Comparison of ENCODE assay signal across 11 cellular contexts in the genomic region with DNA sequence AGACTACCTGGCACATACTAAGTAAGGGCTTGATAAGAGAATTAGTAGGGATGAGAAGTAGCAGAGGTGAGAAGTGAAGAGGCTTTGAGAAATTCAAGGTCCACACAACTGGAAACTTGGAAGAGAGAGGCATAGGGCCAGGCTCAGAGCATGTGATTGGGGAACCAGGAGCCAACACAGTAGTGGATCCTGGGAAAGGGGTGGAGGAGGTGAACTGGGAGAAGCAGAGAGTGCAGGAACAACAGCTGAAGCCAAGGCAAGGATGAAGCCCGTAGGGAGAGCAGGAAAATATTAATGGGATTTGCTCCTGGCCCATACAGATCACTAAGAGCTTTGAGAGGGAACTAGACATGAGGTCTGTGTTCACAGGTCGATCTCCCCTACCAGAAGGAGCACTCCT. TPM values are rescaled to one million over a fixed set of nuclear protein-coding genes. Genes with fewer than 3 reads are reported as not detected.
A peak's percentile ranks its signal among the peaks of the same experiment; 100 is the strongest.
DNase-seq lines count a peak whose midpoint lies in the region; ATAC-seq, FAIRE-seq and TF ChIP-seq lines count a peak whose summit lies in the region.
"Had no signal": no experiment of that assay in that cellular context is flagged by ENCODE, and none has a peak within 500 bp of the region (broad histone marks: within the 10 kb centered on the region; RNA-seq: fewer than 3 reads in every experiment).

No MANE protein-coding gene starts in this region.

- H3K4me1 ChIP-seq in GM12878 (ENCODE audit: control insufficient read depth, insufficient read depth, low read length) (peaks cover 42% of the 10 kb centered on the region), small intestine (ENCODE audit: control insufficient read depth in 2 of 2, insufficient read depth in 1 of 2, low read depth in 1 of 2, low read length in 1 of 2) (peaks cover 2 to 5% of the 10 kb centered on the region in 2 donors), esophagus muscularis mucosa (peaks cover 13 to 22% (median 18%) of the 10 kb centered on the region in 4 donors)

- peak overlapping the region; percentile 25; the same call in 1 of the 2 replicates for H2AFZ ChIP-seq in GM12878 (ENCODE audit: control insufficient read depth, low read depth, low read length)

- in situ Hi-C loops in GM12878 (cut with MboI), result no loop called here

- no peaks in the 10 kb centered on the region for H4K20me1 ChIP-seq in GM12878 (ENCODE audit: control insufficient read depth, insufficient read depth)

- peaks cover 64% of the 10 kb centered on the region for H3K4me1 Mint-ChIP-seq in activated CD4-positive, alpha-beta T cell treated with anti-CD3 and anti-CD28 coated beads, Interleukin-2, amount 10 ng/mL, durations not matched to agents 24 days and 14 days

- RAD21 ChIA-PET in GM12878 (lab: Charles Lee; ENCODE audit: unreplicated experiment), result interaction anchor here (1.0 to 8.6 kb wide), 14 partner anchors 9 to 116 kb away, joined by 3 to 102 read pairs (median 6); a partner anchor contains a TSS

- peaks cover 42% of the 10 kb centered on the region for H3K79me2 ChIP-seq in GM12878 (ENCODE audit: control insufficient read depth, insufficient read depth, low read length)

- SMC1A ChIA-PET in GM12878 (lab: Charles Lee; ENCODE audit: uncharacterized antibody, unreplicated experiment), result interaction anchor here (0.7 to 16.4 kb wide), 19 partner anchors 8 to 213 kb away, joined by 3 to 155 read pairs (median 8); a partner anchor contains a TSS

- H3K36me3 Mint-ChIP-seq in activated CD4-positive, alpha-beta T cell treated with anti-CD3 and anti-CD28 coated beads, Interleukin-2, amount 10 ng/mL, durations not matched to agents 24 days and 14 days (ENCODE audit: low read depth), result peaks cover 54% of the 10 kb centered on the region

- H3K27ac ChIP-seq in GM12878 (ENCODE audit: control insufficient read depth, insufficient read depth) (peak overlapping the region; percentile 93), small intestine (ENCODE audit: low read depth in 1 of 2, low read length in 1 of 2) (peak overlapping the region; percentile 8 to 74), esophagus muscularis mucosa (replicated peaks in 1 of 4) (peak overlapping the region in 2 of 4 donors; percentile 9 to 18)

- no peaks in the 10 kb centered on the region for H3K9me3 Mint-ChIP-seq in activated CD4-positive, alpha-beta T cell treated with anti-CD3 and anti-CD28 coated beads, Interleukin-2, amount 10 ng/mL, durations not matched to agents 24 days and 14 days
- H3K9me3 Mint-ChIP-seq: type B pancreatic cell had no signal

- POLR2A ChIA-PET in GM12878 (lab: Charles Lee), result interaction anchor here (1.1 to 6.5 kb wide), 8 partner anchors 8 to 116 kb away, joined by 3 to 48 read pairs (median 10); a partner anchor contains a TSS

- TF ChIP-seq EP300 in GM12878 (IDR thresholded peaks at IDR 0.05; ENCODE audit: borderline replicate concordance in 1 of 2, control insufficient read depth in 1 of 2, low read depth in 2 of 2, low read length in 2 of 2), result no peak
- no peak for TF ChIP-seq EP300 in esophagus muscularis mucosa (IDR thresholded peaks at IDR 0.05)

- H3K36me3 ChIP-seq in GM12878 (ENCODE audit: control insufficient read depth in 2 of 2, insufficient read depth in 2 of 2, low read length in 1 of 2), result peaks cover 6 to 21% of the 10 kb centered on the region in 2 experiments
- H3K36me3 ChIP-seq in small intestine (ENCODE audit: control insufficient read depth in 2 of 2, insufficient read depth in 2 of 2, low read length in 2 of 2), result peaks cover 0 to 4% of the 10 kb centered on the region in 2 donors
- peaks cover 26 to 39% (median 37%) of the 10 kb centered on the region in 4 donors for H3K36me3 ChIP-seq in esophagus muscularis mucosa

- H3K27me3 Mint-ChIP-seq in activated CD4-positive, alpha-beta T cell treated with anti-CD3 and anti-CD28 coated beads, Interleukin-2, amount 10 ng/mL, durations not matched to agents 24 days and 14 days, result no peaks in the 10 kb centered on the region
- H3K27me3 Mint-ChIP-seq: type B pancreatic cell had no signal

- no TSS peak for BruUV-seq in GM12878 (replicated peaks; lab: Mats Ljungman, UMichigan)

- TF ChIP-seq POLR2A in GM12878 (IDR thresholded peaks at IDR 0.05; ENCODE audit: low read depth, low read length), result no peak
- TF ChIP-seq POLR2A in esophagus muscularis mucosa (IDR thresholded peaks at IDR 0.05; ENCODE audit: low read depth), result no peak

- CTCF ChIA-PET in GM12878 (lab: Yijun Ruan, JAX), result interaction anchor here (0.7 to 15.7 kb wide), 18 partner anchors 8 to 173 kb away, joined by 3 to 315 read pairs (median 5); a partner anchor contains a TSS

- H3K9ac ChIP-seq in GM12878 (ENCODE audit: control insufficient read depth, insufficient read depth, low read length), result peak overlapping the region; percentile 16; the same call in 1 of the 2 replicates

- peak overlapping the region; percentile 81 for H3K4me3 Mint-ChIP-seq in activated CD4-positive, alpha-beta T cell treated with anti-CD3 and anti-CD28 coated beads, Interleukin-2, amount 10 ng/mL, durations not matched to agents 24 days and 14 days
- H3K4me3 Mint-ChIP-seq: type B pancreatic cell had no signal

- WGBS in GM12878 (ENCODE audit: insufficient coverage, insufficient replicate concordance, low lambda C conversion rate, missing lambda C conversion rate), result 33% methylated on average over 2 of the region's 2 CpGs
- 43 to 82% (median 60%) methylated on average over 2 of the region's 2 CpGs for WGBS in small intestine, 3 donors
- 49% methylated on average over 2 of the region's 2 CpGs for WGBS in esophagus muscularis mucosa

- H3K27me3 ChIP-seq in GM12878 (replicated peaks in 1 of 2; ENCODE audit: control insufficient read depth in 2 of 2, insufficient read depth in 2 of 2, low read length in 1 of 2) (no peaks in the 10 kb centered on the region), small intestine (ENCODE audit: control insufficient read depth in 2 of 2, insufficient read depth in 2 of 2, low read length in 2 of 2) (no peaks in the 10 kb centered on the region), esophagus muscularis mucosa (no peaks in the 10 kb centered on the region)

- H3K4me3 ChIP-seq in GM12878 (peak overlapping the region; percentile 71; the same call in 1 of the 2 replicates), small intestine (ENCODE audit: low read depth in 1 of 2, low read length in 2 of 2) (no peak overlapping the region), esophagus muscularis mucosa (no peak overlapping the region)

- no peak for TF ChIP-seq RAD21 in GM12878 (IDR thresholded peaks at IDR 0.05; ENCODE audit: insufficient read depth, low read depth, low read length)

- H3K27ac Mint-ChIP-seq in activated CD4-positive, alpha-beta T cell treated with anti-CD3 and anti-CD28 coated beads, Interleukin-2, amount 10 ng/mL, durations not matched to agents 24 days and 14 days, result peak overlapping the region; percentile 88

- TF ChIP-seq CTCF in GM12878 (IDR thresholded peaks at IDR 0.05 in 2 of 3, conservative IDR thresholded peaks at IDR 0.05 in 1 of 3; ENCODE audit: control insufficient read depth in 2 of 3, extremely low read depth in 1 of 3, insufficient read depth in 1 of 3, low read depth in 3 of 3, low read length in 3 of 3) (no peak), esophagus muscularis mucosa (IDR thresholded peaks at IDR 0.05) (no peak)

- ATAC-seq in GM12878 (no peak), GM19023 (IDR thresholded peaks at IDR 0.05; ENCODE audit: unreplicated experiment) (no peak)
- ATAC-seq: Panc1 had no signal

- H3K4me2 ChIP-seq in GM12878 (ENCODE audit: control insufficient read depth, insufficient read depth), result peak overlapping the region; percentile 98

- no peak for DNase-seq in activated CD4-positive, alpha-beta T cell treated with anti-CD3 and anti-CD28 coated beads, Interleukin-2, amount 10 ng/mL, durations not matched to agents 24 days and 14 days
- DNase-seq in activated CD4-positive, alpha-beta T cell treated with anti-CD3 and anti-CD28 coated beads for 4 hours, result no peak
- DNase-seq in GM12878 (ENCODE audit: low read depth, low spot score) (no peak), small intestine (no peak), esophagus muscularis mucosa (ENCODE audit: extremely low spot score) (no peak)
- DNase-seq: EL, NCI-H2029 had no signal

- intact Hi-C loops in activated CD4-positive, alpha-beta T cell treated with anti-CD3 and anti-CD28 coated beads, Interleukin-2, amount 10 ng/mL, durations not matched to agents 24 days and 14 days (cut with micrococcal nuclease), result no loop called here
- intact Hi-C loops in GM12878 (cut with micrococcal nuclease; ENCODE audit: unreplicated experiment) (no loop called here), esophagus muscularis mucosa (cut with DNase I) (no loop called here)

- FAIRE-seq in GM12878 (lab: Jason Lieb, UNC), result no peak
- no peak for FAIRE-seq in small intestine (lab: Jason Lieb, UNC)
- FAIRE-seq: astrocyte had no signal

- H3K9me3 ChIP-seq in GM12878 (replicated peaks; ENCODE audit: control insufficient read depth, insufficient read depth, low read length) (no peaks in the 10 kb centered on the region), small intestine (ENCODE audit: control insufficient read depth, low read depth) (no peaks in the 10 kb centered on the region), esophagus muscularis mucosa (no peaks in the 10 kb centered on the region)

RNA-seq across cellular contexts. Expression of a gene that starts 1.4 kb away (rescaled TPM):
- 226 and 239 TPM in 2 replicates for total RNA-seq in activated CD4-positive, alpha-beta T cell treated with anti-CD3 and anti-CD28 coated beads, Interleukin-2, amount 10 ng/mL, durations not matched to agents 24 days and 14 days
- total RNA-seq in GM12878 (2013; cell fraction: nucleolus; rRNA removed), result 215 and 221 TPM in 2 replicates
- total RNA-seq in GM12878 (2014; rRNA removed), result 366 and 425 TPM in 2 replicates
- 158 and 166 TPM in 2 replicates for total RNA-seq in GM12878 (2014; rRNA removed; fragmentation: Illumina TruSeq; extraction: Trizol)
- total RNA-seq in GM12878 (2021), result 459 and 487 TPM in 2 replicates
- polyA plus RNA-seq in GM12878 (2011; ENCODE audit: low read depth), result 81.6 TPM
- 130 and 234 TPM in 2 replicates for polyA plus RNA-seq in GM12878 (2011; rRNA removed)
- 334 and 445 TPM in 2 replicates for polyA plus RNA-seq in GM12878 (2011; cell fraction: cytosol; rRNA removed)
- polyA plus RNA-seq in GM12878 (2011; cell fraction: nucleus; rRNA removed), result 940 and 958 TPM in 2 replicates
- polyA plus RNA-seq in GM12878 (2012), result 135 and 178 TPM in 2 replicates
- 95.4 and 174 TPM in 2 replicates for polyA plus RNA-seq in GM12878 (2014; fragmentation: Illumina TruSeq; extraction: Trizol)
- polyA plus RNA-seq in GM12878 (2014; fragmentation: Nextera tagmentation; extraction: Ambion mirVana), result 10 to 100 TPM; 54.5 to 99.5 TPM
- 282 and 333 TPM in 2 replicates for polyA plus RNA-seq in GM12878 (2014; rRNA removed)
- 100 to 1,000 TPM; 269 to 332 TPM for polyA plus RNA-seq in GM12878 (2016; fragmentation: Nextera tagmentation; extraction: Ambion mirVana)
- polyA minus RNA-seq in GM12878 (2011; rRNA and poly(A)+ RNA removed), result 281 and 434 TPM in 2 replicates
- 164 and 179 TPM in 2 replicates for polyA minus RNA-seq in GM12878 (2011; cell fraction: cytosol; rRNA and poly(A)+ RNA removed)
- 164 and 235 TPM in 2 replicates for polyA minus RNA-seq in GM12878 (2011; cell fraction: nucleus; rRNA and poly(A)+ RNA removed)
- 1 to 10 TPM; 1.8 to 7.3 (median 2.7) TPM for polyA plus RNA-seq in small intestine
- 1 to 10 TPM; 1.1 to 1.8 (median 1.4) TPM for total RNA-seq in esophagus muscularis mucosa

RNA-seq across cellular contexts. Expression of a gene that starts 23.6 kb away (rescaled TPM):
- total RNA-seq in activated CD4-positive, alpha-beta T cell treated with anti-CD3 and anti-CD28 coated beads, Interleukin-2, amount 10 ng/mL, durations not matched to agents 24 days and 14 days, result 57.2 and 58.5 TPM in 2 replicates
- total RNA-seq in GM12878 (2013; cell fraction: nucleolus; rRNA removed), result 12.2 and 13.4 TPM in 2 replicates
- 3.4 and 4.0 TPM in 2 replicates for total RNA-seq in GM12878 (2014; rRNA removed)
- total RNA-seq in GM12878 (2014; rRNA removed; fragmentation: Illumina TruSeq; extraction: Trizol), result 3.0 and 3.9 TPM in 2 replicates
- total RNA-seq in GM12878 (2021), result 7.3 and 8.7 TPM in 2 replicates
- polyA plus RNA-seq in GM12878 (2011; ENCODE audit: low read depth), result 0.72 TPM
- polyA plus RNA-seq in GM12878 (2011; rRNA removed), result 4.5 and 8.1 TPM in 2 replicates
- polyA plus RNA-seq in GM12878 (2011; cell fraction: cytosol; rRNA removed), result 9.2 and 13.2 TPM in 2 replicates
- 34.2 and 38.3 TPM in 2 replicates for polyA plus RNA-seq in GM12878 (2011; cell fraction: nucleus; rRNA removed)
- 2.5 and 2.9 TPM in 2 replicates for polyA plus RNA-seq in GM12878 (2012)
- polyA plus RNA-seq in GM12878 (2014; fragmentation: Illumina TruSeq; extraction: Trizol), result 2.6 and 4.2 TPM in 2 replicates
- under 1 TPM; 0.27 to 0.60 TPM for polyA plus RNA-seq in GM12878 (2014; fragmentation: Nextera tagmentation; extraction: Ambion mirVana)
- 7.2 and 8.0 TPM in 2 replicates for polyA plus RNA-seq in GM12878 (2014; rRNA removed)
- polyA plus RNA-seq in GM12878 (2016; fragmentation: Nextera tagmentation; extraction: Ambion mirVana), result 1 to 10 TPM; 3.8 to 6.0 TPM
- polyA minus RNA-seq in GM12878 (2011; rRNA and poly(A)+ RNA removed), result 12.3 and 13.9 TPM in 2 replicates
- polyA minus RNA-seq in GM12878 (2011; cell fraction: cytosol; rRNA and poly(A)+ RNA removed), result 7.5 and 8.3 TPM in 2 replicates
- 9.1 and 18.5 TPM in 2 replicates for polyA minus RNA-seq in GM12878 (2011; cell fraction: nucleus; rRNA and poly(A)+ RNA removed)
- polyA plus RNA-seq in small intestine, result 1 to 10 TPM in 1 of 3 donors, under 1 TPM in 1, not detected in 1; 0.54 to 7.1 TPM
- 10 to 100 TPM; 10.3 to 26.1 (median 22.9) TPM for total RNA-seq in esophagus muscularis mucosa

RNA-seq across cellular contexts. Expression of a gene that starts 27.7 kb away (rescaled TPM):
- 21.6 and 25.6 TPM in 2 replicates for total RNA-seq in activated CD4-positive, alpha-beta T cell treated with anti-CD3 and anti-CD28 coated beads, Interleukin-2, amount 10 ng/mL, durations not matched to agents 24 days and 14 days
- 35.3 and 40.5 TPM in 2 replicates for total RNA-seq in GM12878 (2013; cell fraction: nucleolus; rRNA removed)
- total RNA-seq in GM12878 (2014; rRNA removed) (7.0 and 12.5 TPM in 2 replicates), GM12878 (2014; rRNA removed; fragmentation: Illumina TruSeq; extraction: Trizol) (5.4 and 6.7 TPM in 2 replicates), GM12878 (2021) (6.1 and 9.3 TPM in 2 replicates), esophagus muscularis mucosa (10 to 100 TPM; 10.8 to 27.8 (median 15.0) TPM)
- polyA plus RNA-seq in GM12878 (2011; ENCODE audit: low read depth), result 9.2 TPM
- polyA plus RNA-seq in GM12878 (2011; rRNA removed) (14.4 and 19.1 TPM in 2 replicates), GM12878 (2014; fragmentation: Illumina TruSeq; extraction: Trizol) (12.3 and 12.7 TPM in 2 replicates), GM12878 (2014; fragmentation: Nextera tagmentation; extraction: Ambion mirVana) (1 to 10 TPM; 1.2 to 2.0 TPM), GM12878 (2014; rRNA removed) (20.0 and 20.4 TPM in 2 replicates), GM12878 (2016; fragmentation: Nextera tagmentation; extraction: Ambion mirVana) (1 to 10 TPM; 1.1 to 2.4 TPM), small intestine (10 to 100 TPM; 12.9 to 56.4 (median 20.5) TPM)
- polyA plus RNA-seq in GM12878 (2011; cell fraction: cytosol; rRNA removed), result 14.6 and 22.7 TPM in 2 replicates
- 73.6 and 82.3 TPM in 2 replicates for polyA plus RNA-seq in GM12878 (2011; cell fraction: nucleus; rRNA removed)
- polyA plus RNA-seq in GM12878 (2012), result 13.3 and 15.1 TPM in 2 replicates
- polyA minus RNA-seq in GM12878 (2011; rRNA and poly(A)+ RNA removed), result 13.1 and 15.2 TPM in 2 replicates
- 4.9 and 6.8 TPM in 2 replicates for polyA minus RNA-seq in GM12878 (2011; cell fraction: cytosol; rRNA and poly(A)+ RNA removed)
- polyA minus RNA-seq in GM12878 (2011; cell fraction: nucleus; rRNA and poly(A)+ RNA removed), result 11.6 and 18.4 TPM in 2 replicates

RNA-seq across cellular contexts. Expression of a gene that starts 27.9 kb away (rescaled TPM):
- 44.0 and 50.5 TPM in 2 replicates for total RNA-seq in activated CD4-positive, alpha-beta T cell treated with anti-CD3 and anti-CD28 coated beads, Interleukin-2, amount 10 ng/mL, durations not matched to agents 24 days and 14 days
- total RNA-seq in GM12878 (2013; cell fraction: nucleolus; rRNA removed), result 112 and 115 TPM in 2 replicates
- total RNA-seq in GM12878 (2014; rRNA removed), result 11.6 and 12.6 TPM in 2 replicates
- 9.9 and 11.8 TPM in 2 replicates for total RNA-seq in GM12878 (2014; rRNA removed; fragmentation: Illumina TruSeq; extraction: Trizol)
- 29.0 and 33.6 TPM in 2 replicates for total RNA-seq in GM12878 (2021)
- polyA plus RNA-seq in GM12878 (2011; ENCODE audit: low read depth), result 10.5 TPM
- 29.5 and 30.9 TPM in 2 replicates for polyA plus RNA-seq in GM12878 (2011; rRNA removed)
- polyA plus RNA-seq in GM12878 (2011; cell fraction: cytosol; rRNA removed), result 17.7 and 18.8 TPM in 2 replicates
- polyA plus RNA-seq in GM12878 (2011; cell fraction: nucleus; rRNA removed), result 63.5 and 111 TPM in 2 replicates
- 14.3 and 14.7 TPM in 2 replicates for polyA plus RNA-seq in GM12878 (2012)
- polyA plus RNA-seq in GM12878 (2014; fragmentation: Illumina TruSeq; extraction: Trizol), result 14.2 and 21.6 TPM in 2 replicates
- 1 to 10 TPM; 1.4 to 1.8 TPM for polyA plus RNA-seq in GM12878 (2014; fragmentation: Nextera tagmentation; extraction: Ambion mirVana)
- polyA plus RNA-seq in GM12878 (2014; rRNA removed), result 12.9 and 19.1 TPM in 2 replicates
- 1 to 10 TPM; 4.1 to 5.6 TPM for polyA plus RNA-seq in GM12878 (2016; fragmentation: Nextera tagmentation; extraction: Ambion mirVana)
- polyA minus RNA-seq in GM12878 (2011; rRNA and poly(A)+ RNA removed), result 29.5 and 32.2 TPM in 2 replicates
- 7.1 and 7.5 TPM in 2 replicates for polyA minus RNA-seq in GM12878 (2011; cell fraction: cytosol; rRNA and poly(A)+ RNA removed)
- 57.9 and 58.6 TPM in 2 replicates for polyA minus RNA-seq in GM12878 (2011; cell fraction: nucleus; rRNA and poly(A)+ RNA removed)
- 1 to 10 TPM; 2.9 to 9.3 (median 4.9) TPM for polyA plus RNA-seq in small intestine
- total RNA-seq in esophagus muscularis mucosa, result 10 to 100 TPM; 12.4 to 19.6 (median 15.3) TPM

RNA-seq across cellular contexts. Expression of a gene that starts 59.7 kb away (rescaled TPM):
- total RNA-seq in activated CD4-positive, alpha-beta T cell treated with anti-CD3 and anti-CD28 coated beads, Interleukin-2, amount 10 ng/mL, durations not matched to agents 24 days and 14 days, result 71.8 and 76.7 TPM in 2 replicates
- 49.7 and 52.5 TPM in 2 replicates for total RNA-seq in GM12878 (2013; cell fraction: nucleolus; rRNA removed)
- total RNA-seq in GM12878 (2014; rRNA removed) (28.4 and 28.5 TPM in 2 replicates), GM12878 (2014; rRNA removed; fragmentation: Illumina TruSeq; extraction: Trizol) (17.9 and 20.1 TPM in 2 replicates), GM12878 (2021) (54.4 and 61.9 TPM in 2 replicates), esophagus muscularis mucosa (1 to 10 TPM in 1 of 4 donors, under 1 TPM in 3; under 0.01 to 2.0 (median 0.24) TPM)
- polyA plus RNA-seq in GM12878 (2011; ENCODE audit: low read depth), result 7.2 TPM
- polyA plus RNA-seq in GM12878 (2011; rRNA removed) (14.4 and 19.3 TPM in 2 replicates), GM12878 (2014; fragmentation: Illumina TruSeq; extraction: Trizol) (19.0 and 28.6 TPM in 2 replicates), GM12878 (2014; fragmentation: Nextera tagmentation; extraction: Ambion mirVana) (1 to 10 TPM; 2.1 to 2.2 TPM), GM12878 (2014; rRNA removed) (30.8 and 31.4 TPM in 2 replicates), GM12878 (2016; fragmentation: Nextera tagmentation; extraction: Ambion mirVana) (10 to 100 TPM; 21.1 to 21.2 TPM), small intestine (10 to 100 TPM in 2 of 3 donors, 1 to 10 TPM in 1; 8.0 to 36.7 (median 14.3) TPM)
- polyA plus RNA-seq in GM12878 (2011; cell fraction: cytosol; rRNA removed), result 23.7 and 26.8 TPM in 2 replicates
- polyA plus RNA-seq in GM12878 (2011; cell fraction: nucleus; rRNA removed), result 110 and 113 TPM in 2 replicates
- 13.9 and 14.4 TPM in 2 replicates for polyA plus RNA-seq in GM12878 (2012)
- polyA minus RNA-seq in GM12878 (2011; rRNA and poly(A)+ RNA removed), result 36.4 and 41.1 TPM in 2 replicates
- 8.6 and 10.9 TPM in 2 replicates for polyA minus RNA-seq in GM12878 (2011; cell fraction: cytosol; rRNA and poly(A)+ RNA removed)
- polyA minus RNA-seq in GM12878 (2011; cell fraction: nucleus; rRNA and poly(A)+ RNA removed), result 33.7 and 47.5 TPM in 2 replicates

Comparison
In these comparisons a context has a peak if more than half of its experiments do, and no peak if none do; other contexts are left out.
1. RNA of a gene that starts 1.4 kb away (total RNA-seq): 158 to 487 TPM in GM12878 and 226 to 239 TPM in activated CD4-positive, alpha-beta T cell treated with anti-CD3 and anti-CD28 coated beads, Interleukin-2, amount 10 ng/mL, durations not matched to agents 24 days and 14 days; 1.1 to 1.8 TPM in esophagus muscularis mucosa; every median in the first group is over 10 times any median in the second.